In genomic region chr12:95547522-95548055, GRCh38 we compare ENCODE assay signal across 8 cellular contexts. TPM values are rescaled to one million over a fixed set of nuclear protein-coding genes. Genes with fewer than 3 reads are reported as not detected.
DNase-seq lines count a peak whose midpoint lies in the region; ATAC-seq lines count a peak whose summit lies in the region.

No MANE protein-coding gene starts in this region.

- peaks cover 62% of the 10 kb centered on the region for H3K27me3 Mint-ChIP-seq in dendritic cell treated with granulocyte-macrophage colony-stimulating factor and Interleukin-4, amounts not matched to agents 40 ng/mL and 50 ng/mL, for 4 days

- ATAC-seq in GM19023 (IDR thresholded peaks at IDR 0.05; ENCODE audit: unreplicated experiment) = no peak

- H3K27me3 ChIP-seq in muscle layer of colon (ENCODE audit: control insufficient read depth in 1 of 2, insufficient read depth in 2 of 2, low read length in 2 of 2) = peaks cover 0 to 4% of the 10 kb centered on the region in 2 donors

- peak; percentile 30 for DNase-seq in ACHN
- DNase-seq in HUDEP-2 (lab: John Stamatoyannopoulos, UW; ENCODE audit: unreplicated experiment in 76 of 76) = peak in 58 of 76 experiments; percentile 4 to 73 (median 34)
- DNase-seq in posterior vena cava (ENCODE audit: low spot score) = no peak
- DNase-seq in NCI-H2107 (lab: John Stamatoyannopoulos, UW) = no peak
- no peak for DNase-seq in NCI-H345 (lab: John Stamatoyannopoulos, UW)

- H3K4me1 ChIP-seq in muscle layer of colon (ENCODE audit: insufficient read depth, low read length) = peaks cover 6% of the 10 kb centered on the region

- H3K9me3 Mint-ChIP-seq in dendritic cell treated with granulocyte-macrophage colony-stimulating factor and Interleukin-4, amounts not matched to agents 40 ng/mL and 50 ng/mL, for 4 days = no peaks in the 10 kb centered on the region

- no peaks in the 10 kb centered on the region for H3K36me3 Mint-ChIP-seq in dendritic cell treated with granulocyte-macrophage colony-stimulating factor and Interleukin-4, amounts not matched to agents 40 ng/mL and 50 ng/mL, for 4 days (ENCODE audit: low read depth)

- peak overlapping the region; percentile 72 for H3K27ac ChIP-seq in muscle layer of colon (ENCODE audit: low read depth, low read length)

- no peak overlapping the region for H3K27ac Mint-ChIP-seq in dendritic cell treated with granulocyte-macrophage colony-stimulating factor and Interleukin-4, amounts not matched to agents 40 ng/mL and 50 ng/mL, for 4 days

- no peaks in the 10 kb centered on the region for H3K36me3 ChIP-seq in muscle layer of colon (ENCODE audit: insufficient read depth, low read length)

- no peaks in the 10 kb centered on the region for H3K9me3 ChIP-seq in muscle layer of colon (ENCODE audit: low read length)

- peak overlapping the region; percentile 69 to 87 for H3K4me3 ChIP-seq in muscle layer of colon (ENCODE audit: low read depth in 1 of 2, low read length in 2 of 2)

- intact Hi-C loops in dendritic cell treated with granulocyte-macrophage colony-stimulating factor and Interleukin-4, amounts not matched to agents 40 ng/mL and 50 ng/mL, for 4 days (cut with micrococcal nuclease) = no loop called here
- intact Hi-C loops in posterior vena cava (cut with DNase I) = no loop called here

- in situ Hi-C loops in ACHN (cut with HindIII; ENCODE audit: low pct_ligation_motif_present, low pct_unique_long_range_greater_than_20kb, low sequenced_read_pairs) = no loop called here

- H3K4me1 Mint-ChIP-seq in dendritic cell treated with granulocyte-macrophage colony-stimulating factor and Interleukin-4, amounts not matched to agents 40 ng/mL and 50 ng/mL, for 4 days (ENCODE audit: low read depth) = peaks cover 8% of the 10 kb centered on the region

- H3K4me3 Mint-ChIP-seq in dendritic cell treated with granulocyte-macrophage colony-stimulating factor and Interleukin-4, amounts not matched to agents 40 ng/mL and 50 ng/mL, for 4 days = peak overlapping the region; percentile 72

- peak overlapping the region; percentile 37 for H3K9ac ChIP-seq in muscle layer of colon (ENCODE audit: low read length)

RNA-seq across cellular contexts. Expression of gene USP44, which starts 3.7 kb away (rescaled TPM):
- 1 to 10 TPM; 1.3 to 1.8 TPM for total RNA-seq in posterior vena cava

Comparison
In these comparisons a context has a peak if more than half of its experiments do, and no peak if none do; other contexts are left out.
1. DNase-seq: peak in ACHN (single experiment) and HUDEP-2 (58 of 76); none in posterior vena cava (single experiment), NCI-H2107 (single experiment) and NCI-H345 (single experiment).